8 cellular contexts compared by ENCODE assay signal in genomic region chr7:151876112-151876898, GRCh38. TPM values are rescaled to one million over a fixed set of nuclear protein-coding genes. Genes with fewer than 3 reads are reported as not detected.
DNase-seq lines count a peak whose midpoint lies in the region; ATAC-seq, FAIRE-seq and TF ChIP-seq lines count a peak whose summit lies in the region.

No MANE protein-coding gene starts in this region.

- peak in 1 of 2 donors; percentile 24 for TF ChIP-seq POLR2A in Peyer's patch (IDR thresholded peaks at IDR 0.05)

- no peaks in the 10 kb centered on the region for H3K9me3 Mint-ChIP-seq in Calu3 (ENCODE audit: low read depth, unreplicated experiment)

- no peaks in the 10 kb centered on the region for H3K36me3 ChIP-seq in Peyer's patch
- no peaks in the 10 kb centered on the region for H3K36me3 ChIP-seq in pancreas
- H3K36me3 ChIP-seq in thymus (ENCODE audit: control insufficient read depth, insufficient read depth), result no peaks in the 10 kb centered on the region

- H3K27ac ChIP-seq in Peyer's patch, result peak overlapping the region; percentile 93 to 99 (median 94)
- H3K27ac ChIP-seq in pancreas, result peak overlapping the region; percentile 81 to 98 (median 91)
- H3K27ac ChIP-seq in thymus (ENCODE audit: low read depth), result peak overlapping the region; percentile 81

- peaks cover 0 to 2% (median 0%) of the 10 kb centered on the region in 4 donors for H3K9me3 ChIP-seq in Peyer's patch
- H3K9me3 ChIP-seq in pancreas, result no peaks in the 10 kb centered on the region
- H3K9me3 ChIP-seq in thymus (ENCODE audit: control insufficient read depth), result no peaks in the 10 kb centered on the region

- H3K4me1 Mint-ChIP-seq in Calu3 (ENCODE audit: low read depth, unreplicated experiment), result no peaks in the 10 kb centered on the region

- H3K4me3 Mint-ChIP-seq in Calu3 (ENCODE audit: low read depth, unreplicated experiment), result peak overlapping the region; percentile 88

- H3K27me3 ChIP-seq in Peyer's patch, result no peaks in the 10 kb centered on the region
- no peaks in the 10 kb centered on the region for H3K27me3 ChIP-seq in pancreas
- H3K27me3 ChIP-seq in thymus (ENCODE audit: control insufficient read depth, insufficient read depth), result peaks cover 32% of the 10 kb centered on the region

- DNase-seq in Calu3 (peak; percentile 56), Peyer's patch (peak; percentile 81 to 91 (median 91)), Right ventricle myocardium superior (peak; percentile 92), pancreas (peak; percentile 77 to 94 (median 88))
- DNase-seq in activated naive CD4-positive, alpha-beta T cell treated with Interleukin-2 at 50 U/mL for 16 hours, result peak; percentile 75

- no peak for TF ChIP-seq CTCF in Calu3 (IDR thresholded peaks at IDR 0.05; ENCODE audit: unreplicated experiment)
- TF ChIP-seq CTCF in Peyer's patch (IDR thresholded peaks at IDR 0.05), result no peak
- no peak for TF ChIP-seq CTCF in pancreas (IDR thresholded peaks at IDR 0.05)

- peaks cover 27% of the 10 kb centered on the region for H3K36me3 Mint-ChIP-seq in Calu3 (ENCODE audit: insufficient read depth, unreplicated experiment)

- ATAC-seq in HG03045 (IDR thresholded peaks at IDR 0.05; ENCODE audit: unreplicated experiment), result peak; percentile 46
- ATAC-seq in Right ventricle myocardium superior (ENCODE audit: poor library complexity), result peak; percentile 64
- peak; percentile 47 to 63 (median 57) for ATAC-seq in pancreas
- no peak for ATAC-seq in HG03378 (IDR thresholded peaks at IDR 0.05; ENCODE audit: unreplicated experiment)

- CTCF ChIA-PET in Calu3 (lab: Charles Lee), result interaction anchor here (0.5 to 1.9 kb wide), 4 partner anchors 94 to 223 kb away, joined by 3 to 5 read pairs (median 4); no protein-coding TSS in a partner anchor

- intact Hi-C loops in Calu3 (cut with micrococcal nuclease; ENCODE audit: unreplicated experiment) (no loop called here), Right ventricle myocardium superior (cut with DNase I) (no loop called here), pancreas (cut with DNase I) (no loop called here)

- no peak for FAIRE-seq in pancreas (lab: Jason Lieb, UNC)

- H3K27ac Mint-ChIP-seq in Calu3 (ENCODE audit: unreplicated experiment), result peak overlapping the region; percentile 44

- WGBS in pancreas, 2 donors, result 0 to 1% methylated on average over 62 to 84 of the region's 84 CpGs
- WGBS in thymus, result under 1% methylated on average over 84 of the region's 84 CpGs

- H3K4me3 ChIP-seq in Peyer's patch (peak overlapping the region; percentile 85 to 100 (median 90)), pancreas (peak overlapping the region; percentile 65 to 95 (median 70)), thymus (ENCODE audit: low read length) (peak overlapping the region; percentile 69)

- BruUV-seq in Calu3 (replicated peaks; lab: Mats Ljungman, UMichigan), result no TSS peak

- H3K27me3 Mint-ChIP-seq in Calu3 (ENCODE audit: unreplicated experiment), result peaks cover 59% of the 10 kb centered on the region

- H3K4me1 ChIP-seq in Peyer's patch (peaks cover 0 to 13% (median 10%) of the 10 kb centered on the region in 4 donors), pancreas (peaks cover 0 to 8% (median 7%) of the 10 kb centered on the region in 3 donors), thymus (ENCODE audit: control insufficient read depth, insufficient read depth, low read length) (peaks cover 4% of the 10 kb centered on the region)

RNA-seq across cellular contexts. Expression of gene PRKAG2, which starts 0.6 kb away (rescaled TPM):
- 22.4 and 22.6 TPM in 2 replicates for total RNA-seq in Calu3 (2022)
- total RNA-seq in Peyer's patch, result 10 to 100 TPM; 38.8 to 94.4 (median 73.2) TPM
- 120 TPM for total RNA-seq in Right ventricle myocardium superior
- total RNA-seq in pancreas, result 10 to 100 TPM in 2 of 6 donors, 1 to 10 TPM in 4; 7.4 to 16.7 (median 9.2) TPM
- polyA plus RNA-seq in pancreas, result 10 to 100 TPM in 1 of 2 donors, 1 to 10 TPM in 1; 8.6 to 13.1 TPM
- 33.7 TPM for polyA plus RNA-seq in thymus
